ENCODE assay signal across 18 cellular contexts in the genomic region with DNA sequence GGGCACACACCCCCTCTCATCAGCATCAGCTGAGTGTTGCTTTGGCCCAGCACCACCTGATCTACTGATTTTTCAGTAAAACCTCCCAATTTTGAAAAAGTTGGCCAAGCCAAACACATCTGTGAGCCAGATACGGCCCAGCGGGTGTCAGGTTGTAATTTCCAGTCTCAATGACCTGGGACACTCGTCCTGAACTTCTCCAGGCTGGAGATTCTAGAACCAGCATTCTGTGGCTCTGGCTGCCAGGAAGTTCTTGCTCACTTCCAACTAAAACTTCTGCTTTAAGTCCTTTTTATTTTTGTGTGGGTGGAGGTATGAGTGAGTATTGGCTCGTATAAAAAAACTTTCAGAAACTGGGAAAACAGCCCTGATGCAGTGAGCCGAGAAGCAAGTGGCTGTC. TPM values are rescaled to one million over a fixed set of nuclear protein-coding genes. Genes with fewer than 3 reads are reported as not detected.
DNase-seq lines count a peak whose midpoint lies in the region; ATAC-seq and TF ChIP-seq lines count a peak whose summit lies in the region.
"Had no signal": no experiment of that assay in that cellular context is flagged by ENCODE, and none has a peak within 500 bp of the region (broad histone marks: within the 10 kb centered on the region; RNA-seq: fewer than 3 reads in every experiment).

No MANE protein-coding gene starts in this region.

- H4K91ac ChIP-seq in neuronal stem cell (ENCODE audit: low read depth, low read length, poor library complexity) = no peak overlapping the region

- H3K36me3 ChIP-seq in adipocyte (ENCODE audit: control insufficient read depth, insufficient read depth, low read length, severe bottlenecking) = no peaks in the 10 kb centered on the region
- no peaks in the 10 kb centered on the region for H3K36me3 ChIP-seq in neuronal stem cell (replicated peaks in 1 of 2; ENCODE audit: control insufficient read depth in 2 of 2, insufficient read depth in 2 of 2, low read length in 2 of 2)
- no peaks in the 10 kb centered on the region for H3K36me3 ChIP-seq in tibial artery
- no peaks in the 10 kb centered on the region for H3K36me3 ChIP-seq in PC-9 (ENCODE audit: low read depth)
- H3K36me3 ChIP-seq: neutrophil had no signal

- no peak overlapping the region for H2AK5ac ChIP-seq in neuronal stem cell (ENCODE audit: low read depth, low read length)

- no peak overlapping the region for H3K4me3 ChIP-seq in adipocyte (ENCODE audit: low read length)
- H3K4me3 ChIP-seq in fibroblast of the aortic adventitia (ENCODE audit: low read depth, low read length) = no peak overlapping the region
- no peak overlapping the region for H3K4me3 ChIP-seq in neuronal stem cell (ENCODE audit: low read length in 2 of 2)
- H3K4me3 ChIP-seq in tibial artery = no peak overlapping the region
- no peak overlapping the region for H3K4me3 ChIP-seq in PC-9
- H3K4me3 ChIP-seq: SK-N-MC had no signal

- H3K4me2 ChIP-seq in neuronal stem cell (ENCODE audit: insufficient read depth, low read length, poor library complexity, severe bottlenecking) (no peak overlapping the region), PC-9 (no peak overlapping the region)

- H3K27ac ChIP-seq in neuronal stem cell (replicated peaks; ENCODE audit: low read length) = no peak overlapping the region
- H3K27ac ChIP-seq in tibial artery = peak overlapping the region; percentile 92 to 95
- no peak overlapping the region for H3K27ac ChIP-seq in PC-9
- H3K27ac ChIP-seq: neutrophil, SK-N-MC had no signal

- no peaks in the 10 kb centered on the region for H3K79me2 ChIP-seq in PC-9 (ENCODE audit: low read depth)

- H2AFZ ChIP-seq in neuronal stem cell (ENCODE audit: low read length) = no peak overlapping the region
- no peak overlapping the region for H2AFZ ChIP-seq in PC-9

- no peak overlapping the region for H2BK12ac ChIP-seq in neuronal stem cell (ENCODE audit: low read length)

- H3K14ac ChIP-seq in neuronal stem cell (ENCODE audit: low read length) = no peak overlapping the region

- H2BK5ac ChIP-seq in neuronal stem cell (ENCODE audit: low read length) = no peak overlapping the region

- POLR2A ChIA-PET in PC-9 (lab: Charles Lee; ENCODE audit: unreplicated experiment) = no interaction called here

- DNase-seq in adipocyte (ENCODE audit: low read depth) (peak; percentile 59), fibroblast of the aortic adventitia (ENCODE audit: low read depth) (peak; percentile 70), neuronal stem cell (ENCODE audit: low spot score) (no peak), tibial artery (peak in 1 of 2 donors; percentile 75), PC-9 (no peak)
- no peak for DNase-seq in stimulated activated naive CD8-positive, alpha-beta T cell treated with anti-CD3 and anti-CD28 coated beads, Interleukin-15, Interleukin-2, amounts not matched to agents 100 U/mL and 50 U/mL, for 24 hours
- DNase-seq: activated CD8-positive, alpha-beta memory T cell treated with anti-CD3 and anti-CD28 coated beads, Interleukin-2, amount 50 U/mL, for 4 hours; EL; GOT3 had no signal

- no peak overlapping the region for H3K23ac ChIP-seq in neuronal stem cell (ENCODE audit: low read depth, low read length, poor library complexity)

- H3K4me1 ChIP-seq in adipocyte (ENCODE audit: control insufficient read depth, insufficient read depth, low read length) (peaks cover 43% of the 10 kb centered on the region), neuronal stem cell (ENCODE audit: control insufficient read depth in 2 of 2, insufficient read depth in 1 of 2, low read depth in 1 of 2, low read length in 2 of 2) (peaks cover 0 to 9% of the 10 kb centered on the region in 2 donors), tibial artery (peaks cover 0 to 92% (median 31%) of the 10 kb centered on the region in 4 donors), PC-9 (replicated peaks; ENCODE audit: insufficient read depth) (no peaks in the 10 kb centered on the region)

- peak overlapping the region; percentile 37 for H2BK120ac ChIP-seq in neuronal stem cell (ENCODE audit: low read depth, low read length)

- no peaks in the 10 kb centered on the region for H3K79me1 ChIP-seq in neuronal stem cell (ENCODE audit: low read depth, low read length)

- H4K20me1 ChIP-seq in PC-9 (ENCODE audit: insufficient read depth) = no peaks in the 10 kb centered on the region

- whole genome bisulfite sequencing in neuronal stem cell (ENCODE audit: extremely low coverage in 2 of 2, insufficient read length in 2 of 2, insufficient replicate concordance in 1 of 2), 2 donors = no CpG with 5 or more reads among the region's 5 CpGs

- H3K9me3 ChIP-seq in adipocyte (ENCODE audit: control insufficient read depth, low read length) (no peaks in the 10 kb centered on the region), neuronal stem cell (replicated peaks in 1 of 2; ENCODE audit: control insufficient read depth in 2 of 2, insufficient read depth in 1 of 2, low read depth in 1 of 2, low read length in 2 of 2) (no peaks in the 10 kb centered on the region), tibial artery (no peaks in the 10 kb centered on the region), PC-9 (ENCODE audit: insufficient read depth, low read depth) (no peaks in the 10 kb centered on the region)
- H3K9me3 ChIP-seq: neutrophil had no signal

- no peak overlapping the region for H3K9ac ChIP-seq in adipocyte (ENCODE audit: low read length)
- H3K9ac ChIP-seq in neuronal stem cell (ENCODE audit: low read depth, low read length, poor library complexity) = no peak overlapping the region

- no peaks in the 10 kb centered on the region for H3K9me2 ChIP-seq in PC-9 (ENCODE audit: insufficient read depth)

- H3F3A ChIP-seq in PC-9 (ENCODE audit: insufficient read depth, low read depth) = no peaks in the 10 kb centered on the region; the same call in 1 of the 2 replicates

- H3K18ac ChIP-seq in neuronal stem cell (ENCODE audit: low read length) = no peak overlapping the region

- CTCF ChIA-PET in PC-9 (lab: Charles Lee) = no interaction called here

- BruUV-seq in PC-9 (replicated peaks; lab: Mats Ljungman, UMichigan) = no TSS peak

- no peak overlapping the region for H2BK15ac ChIP-seq in neuronal stem cell (ENCODE audit: low read length)

- TF ChIP-seq CTCF in fibroblast of the aortic adventitia (IDR thresholded peaks at IDR 0.05; ENCODE audit: insufficient read depth, low read length) (no peak), tibial artery (IDR thresholded peaks at IDR 0.05) (no peak), PC-9 (conservative IDR thresholded peaks at IDR 0.05) (no peak)

- H4K8ac ChIP-seq in neuronal stem cell (ENCODE audit: low read depth, low read length) = no peak overlapping the region

- intact Hi-C loops in tibial artery (cut with DNase I; ENCODE audit: low total_unique reads) (no loop called here), PC-9 (cut with micrococcal nuclease; ENCODE audit: unreplicated experiment) (no loop called here)

- H3K4ac ChIP-seq in neuronal stem cell (ENCODE audit: low read length) = no peak overlapping the region

- no peak for ATAC-seq in GM18873 (IDR thresholded peaks at IDR 0.05; ENCODE audit: low FRiP score, unreplicated experiment)
- ATAC-seq in stimulated activated naive CD8-positive, alpha-beta T cell treated with anti-CD3 and anti-CD28 coated beads, Interleukin-15, Interleukin-2, amounts not matched to agents 100 U/mL and 50 U/mL, for 24 hours = no peak
- ATAC-seq in HG02798 (IDR thresholded peaks at IDR 0.05; ENCODE audit: poor library complexity, unreplicated experiment) = no peak

- no peaks in the 10 kb centered on the region for H3K27me3 ChIP-seq in adipocyte (replicated peaks; ENCODE audit: control insufficient read depth, insufficient read depth, low read length)
- H3K27me3 ChIP-seq in neuronal stem cell (ENCODE audit: control insufficient read depth in 3 of 3, insufficient read depth in 3 of 3, low read depth in 1 of 3, low read length in 3 of 3) = peaks cover 0 to 30% (median 5%) of the 10 kb centered on the region in 3 experiments
- no peaks in the 10 kb centered on the region for H3K27me3 ChIP-seq in tibial artery
- no peaks in the 10 kb centered on the region for H3K27me3 ChIP-seq in PC-9 (ENCODE audit: insufficient read depth, low read depth)

RNA-seq across cellular contexts. Expression of gene KIAA1755, which starts 5.1 kb away (rescaled TPM):
- total RNA-seq in fibroblast of the aortic adventitia (ENCODE audit: low replicate concordance) = 4.9 and 10.8 TPM in 2 replicates
- polyA plus RNA-seq in neuronal stem cell (2013, experiment 1 of 2) = 0.33 TPM
- polyA plus RNA-seq in neuronal stem cell (2013, experiment 2 of 2) = 0.21 TPM
- 0.22 and 0.30 TPM in 2 replicates for total RNA-seq in PC-9 (2021)
- total RNA-seq: dermis microvascular lymphatic vessel endothelial cell, MCF 10A had no signal
- polyA plus RNA-seq: CD14-positive monocyte had no signal

RNA-seq across cellular contexts. Expression of gene BPI, which starts 48.6 kb away (rescaled TPM):
- total RNA-seq in fibroblast of the aortic adventitia (ENCODE audit: low replicate concordance) = 1.4 TPM in 1 of 2 replicates, not detected in the other
- polyA plus RNA-seq in neuronal stem cell (2013, experiment 1 of 2) = not detected
- polyA plus RNA-seq in neuronal stem cell (2013, experiment 2 of 2) = not detected
- total RNA-seq in PC-9 (2021) = not detected in 2 replicates
- total RNA-seq: dermis microvascular lymphatic vessel endothelial cell, glomerular endothelial cell, kidney epithelial cell, MCF 10A had no signal

Comparison
In these comparisons a context has a peak if more than half of its experiments do, and no peak if none do; other contexts are left out.
1. DNase-seq: peak in adipocyte (single experiment) and fibroblast of the aortic adventitia (single experiment); none in neuronal stem cell (single experiment), stimulated activated naive CD8-positive, alpha-beta T cell treated with anti-CD3 and anti-CD28 coated beads, Interleukin-15, Interleukin-2, amounts not matched to agents 100 U/mL and 50 U/mL, for 24 hours (single experiment) and PC-9 (0 of 2).
2. H3K27ac ChIP-seq: peak in tibial artery (2 of 2); none in neuronal stem cell (single experiment) and PC-9 (single experiment).